ENCODE assay signal across 8 cellular contexts in the genomic region with DNA sequence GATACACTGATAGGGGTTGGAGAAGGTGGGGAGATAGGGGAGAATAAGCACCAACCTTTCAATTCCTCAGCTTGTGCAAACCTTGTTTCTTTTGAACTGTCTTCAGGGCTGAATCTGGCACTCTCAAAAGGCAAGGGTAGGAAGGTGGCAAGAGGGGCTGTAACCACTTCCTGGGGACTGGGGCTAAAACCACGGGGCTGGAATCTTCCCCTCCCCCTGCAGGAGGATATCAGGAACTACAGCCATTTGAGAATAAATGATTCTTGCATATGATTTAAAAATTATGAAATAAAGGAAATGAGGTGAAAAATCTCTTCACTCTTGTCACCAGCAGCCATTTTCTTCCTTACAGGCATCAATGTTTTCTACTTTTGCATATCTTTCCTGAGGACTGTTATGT. TPM values are rescaled to one million over a fixed set of nuclear protein-coding genes. Genes with fewer than 3 reads are reported as not detected.
DNase-seq lines count a peak whose midpoint lies in the region; ATAC-seq and TF ChIP-seq lines count a peak whose summit lies in the region.

No MANE protein-coding gene starts in this region.

- ATAC-seq in lower lobe of right lung = peak in 1 of 2 donors; percentile 40
- no peak for ATAC-seq in HG03095 (IDR thresholded peaks at IDR 0.05; ENCODE audit: unreplicated experiment)
- ATAC-seq in GM21529 (IDR thresholded peaks at IDR 0.05; ENCODE audit: unreplicated experiment) = no peak

- H3K4me1 ChIP-seq in lower lobe of right lung = peaks cover 8% of the 10 kb centered on the region

- intact Hi-C loops in lower lobe of right lung (cut with DNase I) = no loop called here

- H3K27ac ChIP-seq in lower lobe of right lung = no peak overlapping the region

- H3K36me3 ChIP-seq in lower lobe of right lung = no peaks in the 10 kb centered on the region

- in situ Hi-C loops in astrocyte of the cerebellum (cut with HindIII; ENCODE audit: low sequenced_read_pairs) = loop anchor here (5.0 kb wide), 2 partner anchors 62 to 97 kb away; no protein-coding TSS in a partner anchor

- H3K9me3 ChIP-seq in lower lobe of right lung = peaks cover 3% of the 10 kb centered on the region

- H3K4me3 ChIP-seq in astrocyte of the cerebellum (ENCODE audit: low read depth, low read length) = no peak overlapping the region
- no peak overlapping the region for H3K4me3 ChIP-seq in lower lobe of right lung

- peak; percentile 66 for TF ChIP-seq CTCF in astrocyte of the cerebellum (IDR thresholded peaks at IDR 0.05; ENCODE audit: low read depth, low read length, missing control alignments)
- TF ChIP-seq CTCF in lower lobe of right lung (IDR thresholded peaks at IDR 0.05) = peak; percentile 61

- DNase-seq in NCI-H510A treated with DMSO at 0.1 percent for 48 hours (lab: John Stamatoyannopoulos, UW) (peak; percentile 9), NCI-H510A (lab: John Stamatoyannopoulos, UW) (no peak), NAMALWA (ENCODE audit: low spot score) (peak; percentile 58), astrocyte of the cerebellum (ENCODE audit: low read depth) (no peak), lower lobe of right lung (no peak), DMS114 treated with DMSO at 0.1 percent for 48 hours (lab: John Stamatoyannopoulos, UW; ENCODE audit: unreplicated experiment) (no peak)

- no peaks in the 10 kb centered on the region for H3K27me3 ChIP-seq in lower lobe of right lung (ENCODE audit: low read depth)

RNA-seq across cellular contexts. Expression of a gene that starts 50.8 kb away (rescaled TPM):
- total RNA-seq in lower lobe of right lung = 44.9 TPM

Comparison
In these comparisons a context has a peak if more than half of its experiments do, and no peak if none do; other contexts are left out.
1. DNase-seq: peak in NCI-H510A treated with DMSO at 0.1 percent for 48 hours (single experiment) and NAMALWA (single experiment); none in NCI-H510A (single experiment), astrocyte of the cerebellum (single experiment), lower lobe of right lung (single experiment) and DMS114 treated with DMSO at 0.1 percent for 48 hours (single experiment).